Comparison of ENCODE assay signal across 8 cellular contexts in the genomic region with DNA sequence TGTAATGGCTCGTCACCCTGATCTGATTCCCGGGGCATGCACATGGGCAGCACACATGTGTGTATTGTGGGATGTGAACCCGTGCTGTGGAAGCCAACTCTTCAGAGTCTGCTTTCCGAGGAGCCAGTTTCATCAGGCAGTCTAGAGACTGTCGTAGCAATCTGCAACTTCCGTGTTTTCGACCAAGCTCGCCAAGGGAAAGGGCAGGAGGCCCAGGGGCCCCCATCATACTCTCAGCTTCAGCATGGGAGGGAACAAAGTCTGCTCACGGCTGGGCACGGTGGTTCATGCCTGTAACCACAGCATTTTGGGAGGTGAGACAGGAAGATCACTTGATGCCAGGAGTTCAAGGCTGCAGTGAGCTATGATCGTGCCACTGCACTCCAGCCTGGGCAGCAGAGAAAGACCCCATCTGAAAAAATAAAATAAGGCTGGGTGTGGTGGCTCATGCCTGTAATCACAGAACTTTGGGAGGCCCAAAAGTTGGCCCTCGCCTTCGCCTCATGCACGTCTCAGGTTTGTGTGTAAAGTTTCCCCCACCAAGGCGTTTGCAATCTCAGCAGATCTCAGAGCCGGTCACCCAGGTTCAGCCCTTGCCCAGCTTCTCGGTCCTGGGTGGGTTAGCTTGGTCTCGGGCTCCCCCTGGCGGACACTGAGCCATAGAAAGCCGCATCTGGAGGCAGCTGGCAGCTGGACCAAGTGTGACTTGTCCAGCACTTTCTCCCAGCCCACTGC. TPM values are rescaled to one million over a fixed set of nuclear protein-coding genes. Genes with fewer than 3 reads are reported as not detected.
DNase-seq lines count a peak whose midpoint lies in the region; ATAC-seq and TF ChIP-seq lines count a peak whose summit lies in the region.

No MANE protein-coding gene starts in this region.

- DNase-seq in CMK (ENCODE audit: low read depth) (peak; percentile 66), HPDE6-E6E7 (ENCODE audit: extremely low spot score) (peak; percentile 71), OCI-M1 (lab: John Stamatoyannopoulos, UW) (peak; percentile 85), activated T-cell treated with anti-CD3 and anti-CD28 coated beads for 4 hours (peak; percentile 81), epithelial cell of proximal tubule (ENCODE audit: low read depth) (no peak), myocyte (ENCODE audit: low read depth) (peak; percentile 85)
- peak; percentile 95 for DNase-seq in stimulated activated CD8-positive, alpha-beta memory T cell treated with anti-CD3 and anti-CD28 coated beads, Interleukin-4, amount 100 ng/mL, for 48 hours

- H3K4me3 ChIP-seq in epithelial cell of proximal tubule (ENCODE audit: low read depth, low read length) = no peak overlapping the region

- no peak for ATAC-seq in GM19455 (IDR thresholded peaks at IDR 0.05; ENCODE audit: unreplicated experiment)

- TF ChIP-seq CTCF in epithelial cell of proximal tubule (conservative IDR thresholded peaks at IDR 0.05; ENCODE audit: low read depth, low read length) = peak; percentile 90

RNA-seq across cellular contexts. Expression of a gene that starts 48.5 kb away (rescaled TPM):
- total RNA-seq in epithelial cell of proximal tubule (6.2 and 16.8 TPM in 2 replicates), myocyte (6.6 and 10.2 TPM in 2 replicates)
- polyA plus RNA-seq in myocyte (2012) = 2.6 TPM
